8 cellular contexts compared by ENCODE assay signal in the genomic region with DNA sequence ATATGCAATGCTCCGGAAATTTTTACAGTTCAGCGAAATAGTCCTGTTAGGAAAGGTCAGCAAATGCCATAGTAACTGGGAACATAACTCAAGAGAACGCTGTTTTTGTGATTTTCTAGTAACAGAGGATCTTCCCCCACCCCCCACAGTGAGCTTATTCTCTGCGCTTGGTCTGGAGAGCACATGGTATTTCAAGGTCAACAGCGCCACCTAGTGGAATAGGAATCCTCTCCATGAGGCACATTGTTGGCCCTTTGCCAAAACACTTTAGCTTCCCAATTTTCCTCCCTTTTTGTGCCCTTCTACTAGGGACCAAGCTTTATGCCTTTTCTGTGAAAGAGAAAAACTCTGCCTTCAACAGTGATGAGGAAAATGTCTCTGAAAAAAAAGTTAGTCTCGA. TPM values are rescaled to one million over a fixed set of nuclear protein-coding genes. Genes with fewer than 3 reads are reported as not detected.
DNase-seq lines count a peak whose midpoint lies in the region; ATAC-seq and TF ChIP-seq lines count a peak whose summit lies in the region.

No MANE protein-coding gene starts in this region.

- DNase-seq in AML-193 (lab: John Stamatoyannopoulos, UW) (peak; percentile 61 to 64), NCI-H146 (lab: John Stamatoyannopoulos, UW) (peak; percentile 64), UCSD-AML1 (lab: John Stamatoyannopoulos, UW; ENCODE audit: unreplicated experiment) (peak; percentile 16), hepatocyte (ENCODE audit: low spot score) (peak; percentile 16), substantia nigra (lab: John Stamatoyannopoulos, UW) (peak in 25 of 49 donors; percentile 0 to 48 (median 5))

- H3K4me1 ChIP-seq in hepatocyte (ENCODE audit: insufficient read depth) = no peaks in the 10 kb centered on the region

- no peaks in the 10 kb centered on the region for H3K36me3 ChIP-seq in hepatocyte (replicated peaks; ENCODE audit: insufficient read depth, low read depth)

- no peaks in the 10 kb centered on the region for H3K9me3 ChIP-seq in hepatocyte (ENCODE audit: low read depth)

- no peak overlapping the region for H3K4me3 ChIP-seq in hepatocyte

- H3K27me3 ChIP-seq in hepatocyte = no peaks in the 10 kb centered on the region

- no peak overlapping the region for H2AFZ ChIP-seq in hepatocyte

- H3K9me2 ChIP-seq in hepatocyte (replicated peaks; ENCODE audit: insufficient read depth) = no peaks in the 10 kb centered on the region

- WGBS in hepatocyte (ENCODE audit: low lambda C conversion rate, missing lambda C conversion rate) = 52% methylated on average over 6 of the region's 6 CpGs

- no peaks in the 10 kb centered on the region for H3K79me2 ChIP-seq in hepatocyte

- no peaks in the 10 kb centered on the region for H4K20me1 ChIP-seq in hepatocyte (ENCODE audit: insufficient read depth, poor library complexity, severe bottlenecking)

- no peak overlapping the region for H3K4me2 ChIP-seq in hepatocyte

- no peak overlapping the region for H3K27ac ChIP-seq in hepatocyte
- H3K27ac ChIP-seq in substantia nigra (ENCODE audit: low read depth, low read length, poor library complexity, severe bottlenecking) = no peak overlapping the region

- peak; percentile 63 for TF ChIP-seq CTCF in GM12872 (IDR thresholded peaks at IDR 0.05; ENCODE audit: insufficient read depth, low read depth, low read length)
- TF ChIP-seq CTCF in hepatocyte (IDR thresholded peaks at IDR 0.05; ENCODE audit: poor library complexity) = peak; percentile 4

- no peak for ATAC-seq in HG03460 (IDR thresholded peaks at IDR 0.05; ENCODE audit: unreplicated experiment)
- ATAC-seq in GM18870 (IDR thresholded peaks at IDR 0.05; ENCODE audit: unreplicated experiment) = no peak

RNA-seq across cellular contexts. Expression of gene OR4C12, which starts 13.2 kb away (rescaled TPM):
- not detected in 2 replicates for total RNA-seq in hepatocyte
- not detected in 2 replicates for polyA plus RNA-seq in hepatocyte

RNA-seq across cellular contexts. Expression of gene OR4C45, which starts 37.1 kb away (rescaled TPM):
- not detected in 2 replicates for total RNA-seq in hepatocyte
- not detected in 2 replicates for polyA plus RNA-seq in hepatocyte

RNA-seq across cellular contexts. Expression of gene OR4C13, which starts 43.4 kb away (rescaled TPM):
- total RNA-seq in hepatocyte = not detected in 2 replicates
- polyA plus RNA-seq in hepatocyte = not detected in 2 replicates

Comparison
In these comparisons a context has a peak if more than half of its experiments do, and no peak if none do; other contexts are left out.
1. DNase-seq: peak in every context shown above with its lines; median percentile 64 in NCI-H146; 62 in AML-193; 16 in UCSD-AML1; 16 in hepatocyte; 5 in substantia nigra.